24 cellular contexts compared by ENCODE assay signal in the genomic region with DNA sequence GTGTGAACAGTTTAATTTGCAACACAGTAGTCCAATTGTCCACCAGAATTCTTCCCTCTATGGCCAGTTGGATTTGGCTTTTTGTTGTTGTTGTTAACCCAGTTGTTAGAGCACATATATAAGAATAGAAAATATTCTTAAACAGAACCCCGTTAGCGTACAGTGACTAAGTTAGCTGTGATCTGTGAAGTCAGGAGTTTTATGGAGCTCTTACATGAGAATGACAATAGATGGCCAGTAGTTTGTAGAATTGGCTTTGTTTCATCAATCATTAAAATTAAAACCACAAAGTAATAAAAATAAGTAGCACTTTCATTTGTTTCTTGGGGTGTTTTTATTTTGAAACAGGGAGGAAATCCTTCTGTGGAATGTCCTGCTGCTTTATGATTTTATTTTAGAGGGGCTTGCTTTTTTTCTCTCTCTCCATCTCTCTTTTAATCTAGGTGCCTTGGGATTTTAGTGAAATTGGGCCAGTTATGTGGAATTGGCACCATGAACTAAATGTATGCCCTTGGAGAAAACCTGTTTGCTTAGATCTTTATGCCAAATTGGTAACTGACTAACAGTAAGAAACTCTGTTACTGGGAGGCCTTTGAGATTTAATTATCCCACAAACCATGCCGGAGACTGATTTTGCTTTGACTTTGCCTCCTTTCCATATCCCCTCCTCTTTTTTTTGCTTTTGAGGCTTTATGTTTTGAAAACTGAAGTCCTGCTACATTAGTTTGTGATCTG. TPM values are rescaled to one million over a fixed set of nuclear protein-coding genes. Genes with fewer than 3 reads are reported as not detected.
A peak's percentile ranks its signal among the peaks of the same experiment; 100 is the strongest.
DNase-seq lines count a peak whose midpoint lies in the region; ATAC-seq, FAIRE-seq and TF ChIP-seq lines count a peak whose summit lies in the region.
"Had no signal": no experiment of that assay in that cellular context is flagged by ENCODE, and none has a peak within 500 bp of the region (broad histone marks: within the 10 kb centered on the region; RNA-seq: fewer than 3 reads in every experiment).

No MANE protein-coding gene starts in this region.

- peak; percentile 95 for FAIRE-seq in endometrium (lab: Jason Lieb, UNC)
- FAIRE-seq: A204.1, GM12891 had no signal

- 63 to 65% methylated on average over 3 of the region's 3 CpGs for WGBS in lower leg skin, 2 donors

- peaks cover 0 to 5% (median 0%) of the 10 kb centered on the region in 11 experiments; a peak in 3 of 22 replicates for H3K9me3 ChIP-seq in BLaER1 treated with 17β-estradiol and CSF1 and Interleukin-3, amounts not matched to agents 10 nM and 100 nM (replicated peaks in 1 of 11)
- 0 out of 2 replicates have a peak, but pooled peaks cover 5% of the 10 kb centered on the region for H3K9me3 ChIP-seq in PC-3 (ENCODE audit: low read length)
- H3K9me3 ChIP-seq: Caco-2 had no signal

- ATAC-seq in PC-3 (peak; percentile 71), GM21526 (IDR thresholded peaks at IDR 0.05; ENCODE audit: low FRiP score, unreplicated experiment) (no peak)

- intact Hi-C loops in PC-3 (cut with micrococcal nuclease), result no loop called here
- intact Hi-C loops in lower leg skin (cut with DNase I; ENCODE audit: low total_unique reads), result no loop called here

- H2AFZ ChIP-seq in PC-3 (ENCODE audit: low read length), result no peak overlapping the region

- H3K9me2 ChIP-seq in PC-3 (replicated peaks; ENCODE audit: low read length), result no peaks in the 10 kb centered on the region

- TF ChIP-seq POLR2A in lower leg skin (IDR thresholded peaks at IDR 0.05), result no peak

- H3F3A ChIP-seq in PC-3 (ENCODE audit: low read length, unreplicated experiment), result no peaks in the 10 kb centered on the region

- peak overlapping the region; percentile 11 to 76 (median 68); a peak in 21 of 22 replicates for H3K4me2 ChIP-seq in BLaER1 treated with 17β-estradiol and CSF1 and Interleukin-3, amounts not matched to agents 10 nM and 100 nM
- H3K4me2 ChIP-seq in PC-3 (ENCODE audit: low read length), result no peak overlapping the region

- peaks cover 9% of the 10 kb centered on the region for H3K4me1 Mint-ChIP-seq in mesothelial cell of epicardium

- peak overlapping the region; percentile 40 for H3K27ac Mint-ChIP-seq in mesothelial cell of epicardium
- H3K27ac Mint-ChIP-seq: CD4-positive, CD25-positive, alpha-beta regulatory T cell had no signal

- no peak for TF ChIP-seq CTCF in PC-3 (conservative IDR thresholded peaks at IDR 0.05; ENCODE audit: low read depth, low read length)
- no peak for TF ChIP-seq CTCF in mesothelial cell of epicardium (IDR thresholded peaks at IDR 0.05; ENCODE audit: unreplicated experiment)
- no peak for TF ChIP-seq CTCF in lower leg skin (IDR thresholded peaks at IDR 0.05)

- POLR2A ChIA-PET in PC-3 (lab: Charles Lee; ENCODE audit: unreplicated experiment), result interaction anchor here (0.6 to 0.7 kb wide), 2 partner anchors 25 to 51 kb away, joined by 3 to 5 read pairs; no protein-coding TSS in a partner anchor

- H3K36me3 ChIP-seq in BLaER1 treated with 17β-estradiol and CSF1 and Interleukin-3, amounts not matched to agents 10 nM and 100 nM, result peaks cover 12 to 73% (median 58%) of the 10 kb centered on the region in 11 experiments; a peak in 21 of 22 replicates
- peaks cover 46% of the 10 kb centered on the region for H3K36me3 ChIP-seq in PC-3 (ENCODE audit: low read depth, low read length)

- H3K27ac ChIP-seq in BLaER1 treated with 17β-estradiol and CSF1 and Interleukin-3, amounts not matched to agents 10 nM and 100 nM, result peak overlapping the region in 7 of 11 experiments; percentile 0 to 55 (median 27); a peak in 9 of 22 replicates
- H3K27ac ChIP-seq in PC-3 (ENCODE audit: low read length), result no peak overlapping the region

- no peak for DNase-seq in PC-3
- no peak for DNase-seq in mesothelial cell of epicardium (ENCODE audit: low spot score in 2 of 2, unreplicated experiment in 2 of 2)
- DNase-seq in NOMO-1 (lab: John Stamatoyannopoulos, UW; ENCODE audit: unreplicated experiment in 2 of 2), result no peak
- no peak for DNase-seq in lower leg skin (ENCODE audit: low spot score in 2 of 2)
- no peak for DNase-seq in activated T-cell treated with anti-CD3 and anti-CD28 coated beads, Interleukin-2, amount 50 U/mL, for 1 hour
- DNase-seq: Caco-2; CD4-positive, CD25-positive, alpha-beta regulatory T cell; DND-41; GOT3; HCEC 1CT; KBM-7; NCI-H1694; NCI-H2081; NCI-H2171; NCI-H345; NCI-H524 treated with DMSO at 0.1 percent for 48 hours; NCI-H82; SHP77 had no signal

- H3K4me1 ChIP-seq in BLaER1 treated with 17β-estradiol and CSF1 and Interleukin-3, amounts not matched to agents 10 nM and 100 nM, result peaks cover 36 to 72% (median 65%) of the 10 kb centered on the region in 10 experiments
- no peaks in the 10 kb centered on the region for H3K4me1 ChIP-seq in PC-3 (ENCODE audit: insufficient read depth, low read length)
- H3K4me1 ChIP-seq: Caco-2 had no signal

- peaks cover 14% of the 10 kb centered on the region for H3K9me3 Mint-ChIP-seq in mesothelial cell of epicardium
- H3K9me3 Mint-ChIP-seq: CD4-positive, CD25-positive, alpha-beta regulatory T cell had no signal

- peaks cover 45% of the 10 kb centered on the region for H3K36me3 Mint-ChIP-seq in mesothelial cell of epicardium

- no peaks in the 10 kb centered on the region for H3K27me3 ChIP-seq in BLaER1 treated with 17β-estradiol and CSF1 and Interleukin-3, amounts not matched to agents 10 nM and 100 nM
- H3K27me3 ChIP-seq in PC-3 (ENCODE audit: low read length), result no peaks in the 10 kb centered on the region

- H3K4me3 ChIP-seq in BLaER1 treated with 17β-estradiol and CSF1 and Interleukin-3, amounts not matched to agents 10 nM and 100 nM, result no peak overlapping the region
- no peak overlapping the region for H3K4me3 ChIP-seq in PC-3 (ENCODE audit: low read length)
- no peak overlapping the region for H3K4me3 ChIP-seq in lower leg skin (ENCODE audit: low read depth, poor library complexity, severe bottlenecking)

- H4K20me1 ChIP-seq in BLaER1 treated with 17β-estradiol and CSF1 and Interleukin-3, amounts not matched to agents 10 nM and 100 nM, result peaks cover 0 to 14% (median 0%) of the 10 kb centered on the region in 11 experiments; a peak in 3 of 22 replicates
- H4K20me1 ChIP-seq in PC-3 (ENCODE audit: low read length), result no peaks in the 10 kb centered on the region

- CTCF ChIA-PET in PC-3 (lab: Charles Lee), result no interaction called here

- H3K9ac ChIP-seq in BLaER1 treated with 17β-estradiol and CSF1 and Interleukin-3, amounts not matched to agents 10 nM and 100 nM, result peak overlapping the region in 5 of 11 experiments; percentile 1 to 43 (median 19); a peak in 6 of 22 replicates
- H3K9ac ChIP-seq in PC-3 (ENCODE audit: low read length), result no peak overlapping the region

- peaks cover 7% of the 10 kb centered on the region for H3K79me2 ChIP-seq in PC-3 (ENCODE audit: low read length)

- no peaks in the 10 kb centered on the region for H3K27me3 Mint-ChIP-seq in mesothelial cell of epicardium (ENCODE audit: low read depth)
- H3K27me3 Mint-ChIP-seq: CD4-positive, CD25-positive, alpha-beta regulatory T cell had no signal

- no TSS peak for BruUV-seq in PC-3 (replicated peaks; lab: Mats Ljungman, UMichigan)

- H3K4me3 Mint-ChIP-seq in mesothelial cell of epicardium, result no peak overlapping the region
- H3K4me3 Mint-ChIP-seq: CD4-positive, CD25-positive, alpha-beta regulatory T cell had no signal

RNA-seq across cellular contexts. Expression of a gene that starts 22.9 kb away (rescaled TPM):
- 12.1 and 20.7 TPM in 2 replicates for total RNA-seq in PC-3 (2014; rRNA removed)
- 38.1 to 40.1 TPM (median 40.0 TPM) in 3 replicates for total RNA-seq in mesothelial cell of epicardium
- total RNA-seq in lower leg skin, result 10 to 100 TPM in 3 of 4 donors, 1 to 10 TPM in 1; 8.1 to 17.0 (median 15.8) TPM

RNA-seq across cellular contexts. Expression of a gene that starts 52.4 kb away (rescaled TPM):
- total RNA-seq in PC-3 (2014; rRNA removed), result 0.33 and 0.58 TPM in 2 replicates
- 3.5 to 4.4 TPM (median 4.3 TPM) in 3 replicates for total RNA-seq in mesothelial cell of epicardium
- under 1 TPM; 0.03 to 0.38 (median 0.08) TPM for total RNA-seq in lower leg skin
- total RNA-seq: RPMI7951 had no signal
